18 cellular contexts compared by ENCODE assay signal in the genomic region with DNA sequence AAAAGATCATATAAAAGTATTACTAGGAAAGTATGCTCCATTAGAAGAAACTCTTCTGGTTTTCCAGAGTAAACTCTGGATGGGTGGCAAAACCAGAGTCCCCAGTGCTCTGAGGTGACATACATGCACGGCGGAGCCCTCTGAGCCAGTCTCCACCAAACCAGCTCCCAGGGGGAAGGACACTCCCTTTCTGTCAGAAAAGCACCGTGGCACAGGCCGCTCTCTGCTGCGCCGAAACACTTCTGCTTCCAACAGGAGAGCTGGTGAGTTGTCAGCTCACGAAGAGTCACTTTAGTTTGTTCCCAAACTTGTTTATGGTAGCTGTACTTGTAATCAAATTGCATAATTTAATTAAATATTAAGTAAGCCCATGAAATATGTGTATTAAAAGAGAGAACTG.
DNase-seq lines count a peak whose midpoint lies in the region; ATAC-seq and TF ChIP-seq lines count a peak whose summit lies in the region.
"Had no signal": no experiment of that assay in that cellular context is flagged by ENCODE, and none has a peak within 500 bp of the region (broad histone marks: within the 10 kb centered on the region; RNA-seq: fewer than 3 reads in every experiment).

No MANE protein-coding gene starts in this region.

- H3K18ac ChIP-seq in mesenchymal stem cell (ENCODE audit: low read depth in 1 of 2, low read length in 2 of 2) = peak overlapping the region in 1 of 2 experiments; percentile 49

- H3K27me3 ChIP-seq in right atrium auricular region (no peaks in the 10 kb centered on the region), OCI-LY3 (ENCODE audit: low read depth, low read length) (no peaks in the 10 kb centered on the region), mesenchymal stem cell (ENCODE audit: control insufficient read depth in 1 of 2, insufficient read depth in 1 of 2, low read length in 2 of 2) (no peaks in the 10 kb centered on the region), skeletal muscle satellite cell (ENCODE audit: control insufficient read depth, insufficient read depth, low read length) (no peaks in the 10 kb centered on the region)

- WGBS in mesenchymal stem cell = 100% methylated on average over 6 of the region's 7 CpGs

- H3K9ac ChIP-seq in OCI-LY3 (ENCODE audit: low read length) (no peak overlapping the region), mesenchymal stem cell (ENCODE audit: low read length) (no peak overlapping the region), skeletal muscle satellite cell (ENCODE audit: low read depth, low read length) (peak overlapping the region; percentile 70)

- no peak overlapping the region for H3K4me3 ChIP-seq in right atrium auricular region
- H3K4me3 ChIP-seq in OCI-LY3 (ENCODE audit: low read length) = no peak overlapping the region
- no peak overlapping the region for H3K4me3 ChIP-seq in mesenchymal stem cell (ENCODE audit: insufficient read depth in 1 of 2, low read depth in 1 of 2, low read length in 2 of 2)
- no peak overlapping the region for H3K4me3 ChIP-seq in skeletal muscle satellite cell (ENCODE audit: low read length)
- H3K4me3 ChIP-seq: A549, HAP-1, K562, SK-N-MC had no signal

- H2AK5ac ChIP-seq in mesenchymal stem cell (ENCODE audit: low read length, severe bottlenecking) = peak overlapping the region; percentile 82

- peak overlapping the region; percentile 72 for H4K8ac ChIP-seq in mesenchymal stem cell (ENCODE audit: low read length)

- no peaks in the 10 kb centered on the region for H3K79me2 ChIP-seq in OCI-LY3 (ENCODE audit: low read length)

- H4K91ac ChIP-seq in mesenchymal stem cell (ENCODE audit: low read length) = no peak overlapping the region

- H2BK12ac ChIP-seq in mesenchymal stem cell (ENCODE audit: low read length in 2 of 2) = peak overlapping the region in 1 of 2 experiments; percentile 40

- H3K4me2 ChIP-seq in OCI-LY3 (ENCODE audit: low read length) (peak overlapping the region; percentile 48; the same call in 1 of the 2 replicates), mesenchymal stem cell (ENCODE audit: low read length, poor library complexity, severe bottlenecking) (no peak overlapping the region), skeletal muscle satellite cell (ENCODE audit: low read length) (no peak overlapping the region)
- H3K4me2 ChIP-seq: A549 had no signal

- H3K79me1 ChIP-seq in mesenchymal stem cell (replicated peaks; ENCODE audit: low read length, poor library complexity, severe bottlenecking) = peaks cover 4% of the 10 kb centered on the region

- H3K9me3 ChIP-seq in right atrium auricular region = no peaks in the 10 kb centered on the region
- H3K9me3 ChIP-seq in OCI-LY3 (ENCODE audit: insufficient read depth, low read length) = no peaks in the 10 kb centered on the region
- H3K9me3 ChIP-seq in mesenchymal stem cell (ENCODE audit: control insufficient read depth, low read length) = no peaks in the 10 kb centered on the region
- H3K9me3 ChIP-seq in skeletal muscle satellite cell (replicated peaks; ENCODE audit: low read length) = no peaks in the 10 kb centered on the region
- H3K9me3 ChIP-seq: A549, HAP-1 had no signal

- TF ChIP-seq CTCF in right atrium auricular region (IDR thresholded peaks at IDR 0.05) (no peak), OCI-LY3 (IDR thresholded peaks at IDR 0.05; ENCODE audit: low read depth, low read length) (no peak)

- H3K4ac ChIP-seq in mesenchymal stem cell (ENCODE audit: low read depth in 1 of 2, low read length in 2 of 2) = no peak overlapping the region

- H3K36me3 ChIP-seq in right atrium auricular region = peaks cover 94% of the 10 kb centered on the region
- H3K36me3 ChIP-seq in OCI-LY3 (replicated peaks; ENCODE audit: low read depth, low read length) = peaks cover 66% of the 10 kb centered on the region
- H3K36me3 ChIP-seq in mesenchymal stem cell (ENCODE audit: control insufficient read depth in 1 of 2, insufficient read depth in 2 of 2, low read depth in 1 of 2, low read length in 2 of 2) = peaks cover 32 to 68% of the 10 kb centered on the region in 2 experiments
- peaks cover 83% of the 10 kb centered on the region for H3K36me3 ChIP-seq in skeletal muscle satellite cell (ENCODE audit: insufficient read depth, low read length)

- no peak for ATAC-seq in HG02852 (IDR thresholded peaks at IDR 0.05; ENCODE audit: unreplicated experiment)
- ATAC-seq: A549, K562 had no signal

- H3K14ac ChIP-seq in mesenchymal stem cell (ENCODE audit: low read length in 2 of 2) = no peak overlapping the region

- DNase-seq in cardiac septum (ENCODE audit: low spot score) (peak; percentile 47), right atrium auricular region (ENCODE audit: low spot score) (no peak), mesenchymal stem cell (no peak), cortex of kidney (lab: John Stamatoyannopoulos, UW) (no peak), SHP77 treated with DMSO at 0.1 percent for 48 hours (lab: John Stamatoyannopoulos, UW) (no peak)
- DNase-seq: DND-41, NCI-H1436 treated with DMSO at 0.1 percent for 48 hours, NCI-H2029 treated with DMSO at 0.1 percent for 48 hours, NCI-H510A, NCI-H774 had no signal

- no peak overlapping the region for H3K23ac ChIP-seq in mesenchymal stem cell (ENCODE audit: low read length in 2 of 2)

- no peak overlapping the region for H2AFZ ChIP-seq in OCI-LY3 (ENCODE audit: low read depth, low read length)
- H2AFZ ChIP-seq in mesenchymal stem cell (ENCODE audit: low read depth, low read length) = no peak overlapping the region

- H3K4me1 ChIP-seq in right atrium auricular region = no peaks in the 10 kb centered on the region
- H3K4me1 ChIP-seq in OCI-LY3 (ENCODE audit: low read length) = peaks cover 18% of the 10 kb centered on the region
- H3K4me1 ChIP-seq in mesenchymal stem cell (ENCODE audit: control insufficient read depth, insufficient read depth, low read depth, low read length) = peaks cover 22% of the 10 kb centered on the region
- H3K4me1 ChIP-seq in skeletal muscle satellite cell (ENCODE audit: control insufficient read depth, insufficient read depth, low read length) = peaks cover 74% of the 10 kb centered on the region
- H3K4me1 ChIP-seq: HAP-1 had no signal

- peak overlapping the region; percentile 23 for H2BK15ac ChIP-seq in mesenchymal stem cell (ENCODE audit: low read depth, poor library complexity, severe bottlenecking)

- intact Hi-C loops in cardiac septum (cut with DNase I) = no loop called here

- H3K27ac ChIP-seq in right atrium auricular region (no peak overlapping the region), OCI-LY3 (ENCODE audit: low read length) (peak overlapping the region; percentile 56; the same call in 1 of the 2 replicates), mesenchymal stem cell (ENCODE audit: low read length, poor library complexity, severe bottlenecking) (no peak overlapping the region)
- H3K27ac ChIP-seq: HL-60, SK-N-MC had no signal

- no peak overlapping the region for H2BK120ac ChIP-seq in mesenchymal stem cell (ENCODE audit: low read depth, low read length)

- H4K20me1 ChIP-seq in OCI-LY3 (ENCODE audit: insufficient read depth, low read length) = peaks cover 10% of the 10 kb centered on the region

- H2BK5ac ChIP-seq in mesenchymal stem cell (ENCODE audit: low read depth, low read length, poor library complexity, severe bottlenecking) = no peak overlapping the region
